Comparison of ENCODE assay signal across 1 cellular context in genomic region chr1:156488566-156489165, GRCh38.
TF ChIP-seq lines count a peak whose summit lies in the region.

No MANE protein-coding gene starts in this region.

TF ChIP-seq in GM12878, 131 proteins besides CTCF, POLR2A, EP300 and RAD21 (continued from another document):
- TF ChIP-seq, protein P1, sequence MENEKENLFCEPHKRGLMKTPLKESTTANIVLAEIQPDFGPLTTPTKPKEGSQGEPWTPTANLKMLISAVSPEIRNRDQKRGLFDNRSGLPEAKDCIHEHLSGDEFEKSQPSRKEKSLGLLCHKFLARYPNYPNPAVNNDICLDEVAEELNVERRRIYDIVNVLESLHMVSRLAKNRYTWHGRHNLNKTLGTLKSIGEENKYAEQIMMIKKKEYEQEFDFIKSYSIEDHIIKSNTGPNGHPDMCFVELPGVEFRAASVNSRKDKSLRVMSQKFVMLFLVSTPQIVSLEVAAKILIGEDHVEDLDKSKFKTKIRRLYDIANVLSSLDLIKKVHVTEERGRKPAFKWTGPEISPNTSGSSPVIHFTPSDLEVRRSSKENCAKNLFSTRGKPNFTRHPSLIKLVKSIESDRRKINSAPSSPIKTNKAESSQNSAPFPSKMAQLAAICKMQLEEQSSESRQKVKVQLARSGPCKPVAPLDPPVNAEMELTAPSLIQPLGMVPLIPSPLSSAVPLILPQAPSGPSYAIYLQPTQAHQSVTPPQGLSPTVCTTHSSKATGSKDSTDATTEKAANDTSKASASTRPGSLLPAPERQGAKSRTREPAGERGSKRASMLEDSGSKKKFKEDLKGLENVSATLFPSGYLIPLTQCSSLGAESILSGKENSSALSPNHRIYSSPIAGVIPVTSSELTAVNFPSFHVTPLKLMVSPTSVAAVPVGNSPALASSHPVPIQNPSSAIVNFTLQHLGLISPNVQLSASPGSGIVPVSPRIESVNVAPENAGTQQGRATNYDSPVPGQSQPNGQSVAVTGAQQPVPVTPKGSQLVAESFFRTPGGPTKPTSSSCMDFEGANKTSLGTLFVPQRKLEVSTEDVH (IDR thresholded peaks at IDR 0.05; ENCODE audit: low read depth, partially characterized antibody): no peak
- TF ChIP-seq, protein P2, sequence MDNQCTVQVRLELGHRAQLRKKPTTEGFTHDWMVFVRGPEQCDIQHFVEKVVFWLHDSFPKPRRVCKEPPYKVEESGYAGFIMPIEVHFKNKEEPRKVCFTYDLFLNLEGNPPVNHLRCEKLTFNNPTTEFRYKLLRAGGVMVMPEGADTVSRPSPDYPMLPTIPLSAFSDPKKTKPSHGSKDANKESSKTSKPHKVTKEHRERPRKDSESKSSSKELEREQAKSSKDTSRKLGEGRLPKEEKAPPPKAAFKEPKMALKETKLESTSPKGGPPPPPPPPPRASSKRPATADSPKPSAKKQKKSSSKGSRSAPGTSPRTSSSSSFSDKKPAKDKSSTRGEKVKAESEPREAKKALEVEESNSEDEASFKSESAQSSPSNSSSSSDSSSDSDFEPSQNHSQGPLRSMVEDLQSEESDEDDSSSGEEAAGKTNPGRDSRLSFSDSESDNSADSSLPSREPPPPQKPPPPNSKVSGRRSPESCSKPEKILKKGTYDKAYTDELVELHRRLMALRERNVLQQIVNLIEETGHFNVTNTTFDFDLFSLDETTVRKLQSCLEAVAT (IDR thresholded peaks at IDR 0.05): peak; percentile 13; the same call in 1 of the 2 replicates
- TF ChIP-seq MXI1 (IDR thresholded peaks at IDR 0.05; ENCODE audit: low read depth, low read length) (0 out of 2 replicates have a peak, but pooled peaks have one; percentile 32), STAT1 (conservative IDR thresholded peaks at IDR 0.05) (no peak), SREBF1 (IDR thresholded peaks at IDR 0.05; ENCODE audit: low read length) (no peak), CBX5 (IDR thresholded peaks at IDR 0.05; ENCODE audit: low read depth) (no peak), TCF7 (IDR thresholded peaks at IDR 0.05; ENCODE audit: borderline replicate concordance) (no peak), SIX5 (IDR thresholded peaks at IDR 0.05; ENCODE audit: low read depth, low read length, severe bottlenecking) (no peak)
